ENCODE assay signal across 8 cellular contexts in genomic region chr6:31356946-31357466, GRCh38. TPM values are rescaled to one million over a fixed set of nuclear protein-coding genes. Genes with fewer than 3 reads are reported as not detected.
A peak's percentile ranks its signal among the peaks of the same experiment; 100 is the strongest.
DNase-seq lines count a peak whose midpoint lies in the region; ATAC-seq and TF ChIP-seq lines count a peak whose summit lies in the region.

HLA-B (minus strand) TSS chr6:31357179; CDS start chr6:31357158, 21 bp downstream.

- no peaks in the 10 kb centered on the region for H3K9me3 ChIP-seq in CD4-positive, CD25-positive, alpha-beta regulatory T cell (ENCODE audit: control insufficient read depth in 2 of 2, low read length in 2 of 2)
- no peaks in the 10 kb centered on the region for H3K9me3 ChIP-seq in Peyer's patch

- H3K4me3 ChIP-seq in CD4-positive, CD25-positive, alpha-beta regulatory T cell (ENCODE audit: low read depth, low read length) = peak within 1 kb of the TSS; percentile 98
- H3K4me3 ChIP-seq in Peyer's patch (peak within 1 kb of the TSS; percentile 63 to 96 (median 80)), fibroblast of pulmonary artery (replicated peaks; ENCODE audit: low read depth, low read length) (peak within 1 kb of the TSS; percentile 68)

- POLR2A ChIA-PET in naive thymus-derived CD8-positive, alpha-beta T cell (lab: Charles Lee) = interaction anchor here (0.6 to 2.6 kb wide), 13 partner anchors 9 to 1614 kb away, joined by 3 to 30 read pairs (median 4); partner anchors contain the start of genes HLA-C, MRPS18B and PPP1R10

- peaks cover 54% of the 10 kb centered on the region for H3K4me1 ChIP-seq in CD4-positive, CD25-positive, alpha-beta regulatory T cell (ENCODE audit: control insufficient read depth, insufficient read depth, low read length, poor library complexity, severe bottlenecking)
- peaks cover 0 to 27% (median 17%) of the 10 kb centered on the region in 4 donors for H3K4me1 ChIP-seq in Peyer's patch

- DNase-seq in CD4-positive, CD25-positive, alpha-beta regulatory T cell = peak; percentile 83 to 96 (median 84)
- peak; percentile 86 to 94 (median 87) for DNase-seq in Peyer's patch
- peak; percentile 63 for DNase-seq in activated T-helper 9 cell treated with anti-CD3 and anti-CD28 coated beads, Interleukin-2, amount 50 U/mL, for 16 hours (ENCODE audit: low read depth)
- peak; percentile 86 for DNase-seq in fibroblast of pulmonary artery (ENCODE audit: low read depth)
- peak; percentile 73 to 97 (median 86) for DNase-seq in naive thymus-derived CD8-positive, alpha-beta T cell
- DNase-seq in stimulated activated naive CD4-positive, alpha-beta T cell (lab: John Stamatoyannopoulos, UW) = peak; percentile 73 to 94 (median 86)

- no peak for TF ChIP-seq CTCF in Peyer's patch (IDR thresholded peaks at IDR 0.05)
- TF ChIP-seq CTCF in fibroblast of pulmonary artery (IDR thresholded peaks at IDR 0.05; ENCODE audit: low read length, missing control alignments) = no peak

- ATAC-seq in CD4-positive, CD25-positive, alpha-beta regulatory T cell (ENCODE audit: low read depth in 2 of 2) = peak; percentile 85 to 87
- ATAC-seq in GM19372 (IDR thresholded peaks at IDR 0.05; ENCODE audit: low read depth, unreplicated experiment) (peak; percentile 74), HG03469 (IDR thresholded peaks at IDR 0.05; ENCODE audit: unreplicated experiment) (peak; percentile 80)
- peak; percentile 78 to 84 for ATAC-seq in naive thymus-derived CD8-positive, alpha-beta T cell

- no peaks in the 10 kb centered on the region for H3K27me3 ChIP-seq in CD4-positive, CD25-positive, alpha-beta regulatory T cell (ENCODE audit: control insufficient read depth, insufficient read depth, low read length)
- no peaks in the 10 kb centered on the region for H3K27me3 ChIP-seq in Peyer's patch

- peak within 1 kb of the TSS; percentile 98 for H3K27ac ChIP-seq in CD4-positive, CD25-positive, alpha-beta regulatory T cell (ENCODE audit: insufficient read depth, low read length, poor library complexity, severe bottlenecking)
- peak within 1 kb of the TSS; percentile 86 to 99 (median 92) for H3K27ac ChIP-seq in Peyer's patch

- peaks cover 12 to 68% (median 58%) of the 10 kb centered on the region in 4 donors for H3K4me1 Mint-ChIP-seq in CD4-positive, CD25-positive, alpha-beta regulatory T cell
- H3K4me1 Mint-ChIP-seq in naive thymus-derived CD8-positive, alpha-beta T cell = peaks cover 46 to 66% (median 58%) of the 10 kb centered on the region in 4 donors

- peak within 1 kb of the TSS; percentile 96 to 100 (median 100) for H3K4me3 Mint-ChIP-seq in CD4-positive, CD25-positive, alpha-beta regulatory T cell
- peak within 1 kb of the TSS; percentile 97 to 100 (median 99) for H3K4me3 Mint-ChIP-seq in naive thymus-derived CD8-positive, alpha-beta T cell

- peak within 1 kb of the TSS; percentile 99 to 100 (median 100) for H3K27ac Mint-ChIP-seq in CD4-positive, CD25-positive, alpha-beta regulatory T cell
- H3K27ac Mint-ChIP-seq in naive thymus-derived CD8-positive, alpha-beta T cell = peak within 1 kb of the TSS; percentile 100

- H3K27me3 Mint-ChIP-seq in CD4-positive, CD25-positive, alpha-beta regulatory T cell = peaks cover 10% of the 10 kb centered on the region
- peaks cover 0 to 3% (median 0%) of the 10 kb centered on the region in 5 donors for H3K27me3 Mint-ChIP-seq in naive thymus-derived CD8-positive, alpha-beta T cell

- TF ChIP-seq POLR2A in Peyer's patch (IDR thresholded peaks at IDR 0.05) = peak; percentile 95 to 99

- peaks cover 0 to 10% (median 0%) of the 10 kb centered on the region in 7 donors for H3K9me3 Mint-ChIP-seq in CD4-positive, CD25-positive, alpha-beta regulatory T cell
- H3K9me3 Mint-ChIP-seq in naive thymus-derived CD8-positive, alpha-beta T cell = peaks cover 0 to 10% (median 0%) of the 10 kb centered on the region in 9 donors

- peaks cover 36% of the 10 kb centered on the region for H3K36me3 Mint-ChIP-seq in CD4-positive, CD25-positive, alpha-beta regulatory T cell
- H3K36me3 Mint-ChIP-seq in naive thymus-derived CD8-positive, alpha-beta T cell = peaks cover 22 to 48% (median 35%) of the 10 kb centered on the region in 3 donors

- peaks cover 28% of the 10 kb centered on the region for H3K36me3 ChIP-seq in CD4-positive, CD25-positive, alpha-beta regulatory T cell (ENCODE audit: control insufficient read depth, insufficient read depth, low read length)
- peaks cover 0 to 24% (median 2%) of the 10 kb centered on the region in 3 donors for H3K36me3 ChIP-seq in Peyer's patch

RNA-seq across cellular contexts. Expression of gene HLA-B, which starts in this region (rescaled TPM):
- total RNA-seq in CD4-positive, CD25-positive, alpha-beta regulatory T cell = 8,618 TPM
- 1,000 to 10,000 TPM; 4,778 to 8,292 (median 6,791) TPM for polyA plus RNA-seq in CD4-positive, CD25-positive, alpha-beta regulatory T cell
- 1,000 to 10,000 TPM in 3 of 4 donors, 100 to 1,000 TPM in 1; 835 to 3,384 (median 2,517) TPM for total RNA-seq in Peyer's patch
- 1,000 to 10,000 TPM; 5,337 to 5,382 TPM for total RNA-seq in naive thymus-derived CD8-positive, alpha-beta T cell
- 1,000 to 10,000 TPM; 5,978 to 8,548 (median 7,722) TPM for polyA plus RNA-seq in naive thymus-derived CD8-positive, alpha-beta T cell

Comparison
In these comparisons a context has a peak if more than half of its experiments do, and no peak if none do; other contexts are left out.
1. Peak in every context shown above with its lines: DNase-seq, ATAC-seq, H3K4me3 ChIP-seq and H3K27ac ChIP-seq.